ENCODE assay signal across 1 cellular context in the genomic region with DNA sequence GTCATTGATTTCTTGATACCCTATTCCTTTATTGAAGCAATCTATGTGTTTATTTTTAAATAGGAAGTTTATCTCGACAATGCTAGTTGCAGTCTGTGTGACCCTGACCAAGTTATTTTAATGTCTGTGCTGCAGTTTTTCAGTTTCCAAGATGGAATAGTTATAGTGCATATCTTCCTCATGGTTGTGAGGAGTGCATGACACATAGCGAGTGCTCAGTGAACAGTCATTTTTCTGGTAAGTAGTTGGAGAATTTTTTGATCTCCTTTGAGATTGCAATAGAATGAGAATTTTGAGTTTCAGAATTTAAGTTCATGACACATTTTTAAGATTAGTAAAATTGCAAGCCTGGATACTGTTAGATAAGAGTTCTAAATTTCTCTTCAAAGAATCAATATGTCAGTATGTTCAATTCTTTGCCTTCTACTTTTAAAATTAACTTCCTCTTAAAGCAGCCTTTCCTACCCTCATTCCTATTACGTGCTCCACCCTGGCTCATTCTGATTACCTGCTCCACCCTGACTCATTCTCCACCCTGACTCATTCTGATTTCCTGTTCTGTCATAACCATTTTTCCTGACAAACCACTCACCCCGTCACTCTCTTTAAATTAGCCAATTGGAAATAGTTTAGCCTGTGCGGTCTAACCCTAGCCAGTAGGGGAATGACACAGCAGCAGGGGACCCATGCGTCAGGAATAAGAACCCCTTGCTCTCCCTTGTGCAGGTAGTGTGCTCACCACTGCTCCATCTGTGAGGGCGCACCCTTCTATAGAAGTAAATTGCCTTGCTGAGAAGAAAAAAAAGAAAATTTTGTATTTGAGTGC.
TF ChIP-seq lines count a peak whose summit lies in the region.

No MANE protein-coding gene starts in this region.

TF ChIP-seq in WTC11, 78 proteins besides CTCF, POLR2A, EP300 and RAD21:
- TF ChIP-seq, protein P1, sequence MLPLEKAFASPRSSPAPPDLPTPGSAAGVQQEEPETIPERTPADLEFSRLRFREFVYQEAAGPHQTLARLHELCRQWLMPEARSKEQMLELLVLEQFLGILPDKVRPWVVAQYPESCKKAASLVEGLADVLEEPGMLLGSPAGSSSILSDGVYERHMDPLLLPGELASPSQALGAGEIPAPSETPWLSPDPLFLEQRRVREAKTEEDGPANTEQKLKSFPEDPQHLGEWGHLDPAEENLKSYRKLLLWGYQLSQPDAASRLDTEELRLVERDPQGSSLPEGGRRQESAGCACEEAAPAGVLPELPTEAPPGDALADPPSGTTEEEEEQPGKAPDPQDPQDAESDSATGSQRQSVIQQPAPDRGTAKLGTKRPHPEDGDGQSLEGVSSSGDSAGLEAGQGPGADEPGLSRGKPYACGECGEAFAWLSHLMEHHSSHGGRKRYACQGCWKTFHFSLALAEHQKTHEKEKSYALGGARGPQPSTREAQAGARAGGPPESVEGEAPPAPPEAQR (CRISPR knock-in tag; IDR thresholded peaks at IDR 0.05), result no peak
- 0 out of 2 replicates have a peak, but pooled peaks have one; percentile 36 for TF ChIP-seq EMX1 (CRISPR knock-in tag; IDR thresholded peaks at IDR 0.05)
- TF ChIP-seq, protein P2, sequence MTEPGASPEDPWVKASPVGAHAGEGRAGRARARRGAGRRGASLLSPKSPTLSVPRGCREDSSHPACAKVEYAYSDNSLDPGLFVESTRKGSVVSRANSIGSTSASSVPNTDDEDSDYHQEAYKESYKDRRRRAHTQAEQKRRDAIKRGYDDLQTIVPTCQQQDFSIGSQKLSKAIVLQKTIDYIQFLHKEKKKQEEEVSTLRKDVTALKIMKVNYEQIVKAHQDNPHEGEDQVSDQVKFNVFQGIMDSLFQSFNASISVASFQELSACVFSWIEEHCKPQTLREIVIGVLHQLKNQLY (CRISPR knock-in tag; IDR thresholded peaks at IDR 0.05), result no peak
- TF ChIP-seq, protein P3, sequence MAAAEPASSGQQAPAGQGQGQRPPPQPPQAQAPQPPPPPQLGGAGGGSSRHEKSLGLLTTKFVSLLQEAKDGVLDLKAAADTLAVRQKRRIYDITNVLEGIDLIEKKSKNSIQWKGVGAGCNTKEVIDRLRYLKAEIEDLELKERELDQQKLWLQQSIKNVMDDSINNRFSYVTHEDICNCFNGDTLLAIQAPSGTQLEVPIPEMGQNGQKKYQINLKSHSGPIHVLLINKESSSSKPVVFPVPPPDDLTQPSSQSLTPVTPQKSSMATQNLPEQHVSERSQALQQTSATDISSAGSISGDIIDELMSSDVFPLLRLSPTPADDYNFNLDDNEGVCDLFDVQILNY (CRISPR knock-in tag; IDR thresholded peaks at IDR 0.05), result no peak
TF ChIP-seq in WTC11: peak in this region for 1.
